In the genomic region with DNA sequence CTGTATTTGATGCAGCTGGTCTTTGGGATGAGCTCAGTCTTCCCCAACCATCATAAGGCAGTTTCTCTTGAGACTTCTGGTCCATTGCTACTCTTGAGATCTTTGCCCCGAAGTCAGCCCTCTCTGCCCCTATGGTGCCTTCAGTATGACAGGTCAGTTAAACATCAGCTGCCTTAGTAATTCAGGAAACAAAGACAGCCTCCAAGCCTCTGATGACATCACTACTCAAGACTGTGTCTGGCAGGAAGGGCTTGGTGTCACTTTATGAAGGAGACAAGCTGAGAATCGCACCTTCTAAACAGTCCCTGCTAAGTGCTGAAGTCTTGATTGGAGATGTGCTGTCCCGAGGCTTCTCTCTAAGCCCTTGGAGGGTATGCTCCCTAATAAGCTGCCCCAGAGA, we compare ENCODE assay signal across 14 cellular contexts.
DNase-seq lines count a peak whose midpoint lies in the region; ATAC-seq and TF ChIP-seq lines count a peak whose summit lies in the region.
"Had no signal": no experiment of that assay in that cellular context is flagged by ENCODE, and none has a peak within 500 bp of the region (broad histone marks: within the 10 kb centered on the region; RNA-seq: fewer than 3 reads in every experiment).

No MANE protein-coding gene starts in this region.

- TF ChIP-seq CTCF in heart left ventricle (IDR thresholded peaks at IDR 0.05): no peak
- TF ChIP-seq CTCF in dorsolateral prefrontal cortex (IDR thresholded peaks at IDR 0.05 in 54 of 56, conservative IDR thresholded peaks at IDR 0.05 in 2 of 56; ENCODE audit: low read depth in 1 of 56, partially characterized antibody in 56 of 56): no peak

- no peaks in the 10 kb centered on the region for H3K4me1 Mint-ChIP-seq in stimulated activated effector memory CD8-positive, alpha-beta T cell treated with anti-CD3 and anti-CD28 coated beads, Interleukin-12 subunit alpha, Interleukin-12 subunit beta, amount 100 ng/mL, for 72 hours
- H3K4me1 Mint-ChIP-seq: activated CD4-positive, alpha-beta T cell treated with anti-CD3 and anti-CD28 coated beads, Interleukin-2, amount 10 ng/mL, durations not matched to agents 24 days and 14 days had no signal

- 44 to 52% (median 49%) methylated on average over 2 to 3 of the region's 3 CpGs for WGBS in heart left ventricle, 4 donors
- 49% methylated on average over 3 of the region's 3 CpGs for WGBS in right cardiac atrium

- no peaks in the 10 kb centered on the region for H3K36me3 Mint-ChIP-seq in stimulated activated effector memory CD8-positive, alpha-beta T cell treated with anti-CD3 and anti-CD28 coated beads, Interleukin-12 subunit alpha, Interleukin-12 subunit beta, amount 100 ng/mL, for 72 hours
- H3K36me3 Mint-ChIP-seq: activated naive CD4-positive, alpha-beta T cell treated with anti-CD3 and anti-CD28 coated beads, Interleukin-2, amount 50 U/mL, for 72 hours had no signal

- no peak for DNase-seq in heart left ventricle
- DNase-seq in right cardiac atrium: no peak
- DNase-seq in amniotic epithelial cell (ENCODE audit: low read depth): peak; percentile 62
- peak; percentile 65 for DNase-seq in glomerular visceral epithelial cell (ENCODE audit: extremely low spot score)
- no peak for DNase-seq in stimulated activated effector memory CD8-positive, alpha-beta T cell treated with anti-CD3 and anti-CD28 coated beads, Interleukin-12 subunit alpha, Interleukin-12 subunit beta, amount 100 ng/mL, for 72 hours (ENCODE audit: low spot score in 2 of 2)
- no peak for DNase-seq in dorsolateral prefrontal cortex
- DNase-seq in NCI-H1930 (lab: John Stamatoyannopoulos, UW): no peak
- DNase-seq: activated CD4-positive, alpha-beta T cell treated with anti-CD3 and anti-CD28 coated beads, Interleukin-2, amount 10 ng/mL, durations not matched to agents 24 days and 14 days; erythroblast; NCI-H2081; Peyer's patch; small intestine had no signal

- peak overlapping the region in 1 of 12 donors; percentile 29 for H3K27ac ChIP-seq in heart left ventricle
- no peak overlapping the region for H3K27ac ChIP-seq in right cardiac atrium (ENCODE audit: low read length)
- no peak overlapping the region for H3K27ac ChIP-seq in dorsolateral prefrontal cortex
- H3K27ac ChIP-seq: Peyer's patch had no signal

- peaks cover 0 to 15% (median 2%) of the 10 kb centered on the region in 12 donors for H3K4me1 ChIP-seq in heart left ventricle
- H3K4me1 ChIP-seq in right cardiac atrium (ENCODE audit: control insufficient read depth, insufficient read depth, low read length): peaks cover 4% of the 10 kb centered on the region
- H3K4me1 ChIP-seq: Peyer's patch had no signal

- no peak overlapping the region for H3K4me3 ChIP-seq in heart left ventricle
- H3K4me3 ChIP-seq in right cardiac atrium (ENCODE audit: low read length): no peak overlapping the region
- no peak overlapping the region for H3K4me3 ChIP-seq in dorsolateral prefrontal cortex
- H3K4me3 ChIP-seq: Peyer's patch had no signal

- no peaks in the 10 kb centered on the region for H3K9me3 Mint-ChIP-seq in stimulated activated effector memory CD8-positive, alpha-beta T cell treated with anti-CD3 and anti-CD28 coated beads, Interleukin-12 subunit alpha, Interleukin-12 subunit beta, amount 100 ng/mL, for 72 hours
- H3K9me3 Mint-ChIP-seq: activated CD4-positive, alpha-beta T cell treated with anti-CD3 and anti-CD28 coated beads, Interleukin-2, amount 10 ng/mL, durations not matched to agents 24 days and 14 days; activated naive CD4-positive, alpha-beta T cell treated with anti-CD3 and anti-CD28 coated beads, Interleukin-2, amount 50 U/mL, for 72 hours had no signal

- TF ChIP-seq POLR2A in heart left ventricle (IDR thresholded peaks at IDR 0.05): no peak

- H3K27ac Mint-ChIP-seq in stimulated activated effector memory CD8-positive, alpha-beta T cell treated with anti-CD3 and anti-CD28 coated beads, Interleukin-12 subunit alpha, Interleukin-12 subunit beta, amount 100 ng/mL, for 72 hours: no peak overlapping the region
- H3K27ac Mint-ChIP-seq: activated CD4-positive, alpha-beta T cell treated with anti-CD3 and anti-CD28 coated beads, Interleukin-2, amount 10 ng/mL, durations not matched to agents 24 days and 14 days had no signal

- H3K27me3 ChIP-seq in heart left ventricle: no peaks in the 10 kb centered on the region
- H3K27me3 ChIP-seq in right cardiac atrium (ENCODE audit: control insufficient read depth, insufficient read depth): no peaks in the 10 kb centered on the region
- H3K27me3 ChIP-seq in dorsolateral prefrontal cortex: no peaks in the 10 kb centered on the region
- H3K27me3 ChIP-seq: Peyer's patch had no signal

- H3K36me3 ChIP-seq in heart left ventricle: no peaks in the 10 kb centered on the region
- H3K36me3 ChIP-seq: Peyer's patch had no signal

- intact Hi-C loops in heart left ventricle (cut with DNase I) (no loop called here), right cardiac atrium (cut with DNase I) (no loop called here), dorsolateral prefrontal cortex (cut with DNase I) (no loop called here)

- no peak overlapping the region for H3K4me3 Mint-ChIP-seq in stimulated activated effector memory CD8-positive, alpha-beta T cell treated with anti-CD3 and anti-CD28 coated beads, Interleukin-12 subunit alpha, Interleukin-12 subunit beta, amount 100 ng/mL, for 72 hours
- H3K4me3 Mint-ChIP-seq: activated CD4-positive, alpha-beta T cell treated with anti-CD3 and anti-CD28 coated beads, Interleukin-2, amount 10 ng/mL, durations not matched to agents 24 days and 14 days had no signal

- H3K9me3 ChIP-seq in heart left ventricle: no peaks in the 10 kb centered on the region
- no peaks in the 10 kb centered on the region for H3K9me3 ChIP-seq in right cardiac atrium (ENCODE audit: control insufficient read depth, low read length)
- H3K9me3 ChIP-seq: Peyer's patch had no signal

- ATAC-seq in heart left ventricle (peak in 3 of 4 donors; percentile 39 to 72 (median 57)), right cardiac atrium (no peak), HG03095 (IDR thresholded peaks at IDR 0.05; ENCODE audit: unreplicated experiment) (no peak)
- peak; percentile 21 for ATAC-seq in stimulated activated effector memory CD8-positive, alpha-beta T cell treated with anti-CD3 and anti-CD28 coated beads, Interleukin-12 subunit alpha, Interleukin-12 subunit beta, amount 100 ng/mL, for 72 hours
- ATAC-seq: activated naive CD4-positive, alpha-beta T cell treated with anti-CD3 and anti-CD28 coated beads, Interleukin-2, amount 50 U/mL, for 72 hours had no signal

Comparison
In these comparisons a context has a peak if more than half of its experiments do, and no peak if none do; other contexts are left out.
1. ATAC-seq: peak in heart left ventricle (3 of 4) and stimulated activated effector memory CD8-positive, alpha-beta T cell treated with anti-CD3 and anti-CD28 coated beads, Interleukin-12 subunit alpha, Interleukin-12 subunit beta, amount 100 ng/mL, for 72 hours (single experiment); none in right cardiac atrium (0 of 2) and HG03095 (single experiment).
2. DNase-seq: peak in amniotic epithelial cell (single experiment) and glomerular visceral epithelial cell (single experiment); none in heart left ventricle (0 of 5), right cardiac atrium (0 of 3), stimulated activated effector memory CD8-positive, alpha-beta T cell treated with anti-CD3 and anti-CD28 coated beads, Interleukin-12 subunit alpha, Interleukin-12 subunit beta, amount 100 ng/mL, for 72 hours (0 of 2), dorsolateral prefrontal cortex (0 of 10) and NCI-H1930 (0 of 2).